In genomic region chr7:68249611-68250010, GRCh38 we compare ENCODE assay signal across 1 cellular context.
A peak's percentile ranks its signal among the peaks of the same experiment; 100 is the strongest.
TF ChIP-seq lines count a peak whose summit lies in the region.

No MANE protein-coding gene starts in this region.

TF ChIP-seq in K562, 482 proteins besides CTCF, POLR2A, EP300 and RAD21 (continued from another document):
- TF ChIP-seq THRA (IDR thresholded peaks at IDR 0.05), result no peak
- TF ChIP-seq HIVEP1 (CRISPR knock-in tag; IDR thresholded peaks at IDR 0.05), result no peak
- peak; percentile 82; the same call in 1 of the 2 replicates for TF ChIP-seq TSC22D4 (tag; IDR thresholded peaks at IDR 0.05)
- TF ChIP-seq TGIF2 (CRISPR knock-in tag; IDR thresholded peaks at IDR 0.05), result no peak
- no peak for TF ChIP-seq ATF2 (CRISPR knock-in tag; IDR thresholded peaks at IDR 0.05)
